8 cellular contexts compared by ENCODE assay signal in genomic region chr18:63365909-63366269, GRCh38. TPM values are rescaled to one million over a fixed set of nuclear protein-coding genes. Genes with fewer than 3 reads are reported as not detected.
DNase-seq lines count a peak whose midpoint lies in the region; ATAC-seq and TF ChIP-seq lines count a peak whose summit lies in the region.

No MANE protein-coding gene starts in this region.

- no peaks in the 10 kb centered on the region for H3K9me3 ChIP-seq in neutrophil

- H3K4me3 ChIP-seq in GM12875 (ENCODE audit: low read depth, low read length) (peak overlapping the region; percentile 91), epithelial cell of proximal tubule (ENCODE audit: low read depth, low read length) (peak overlapping the region; percentile 82), neutrophil (ENCODE audit: low read depth in 1 of 2, low read length in 1 of 2) (peak overlapping the region; percentile 87 to 88)

- no peak for ATAC-seq in HG03520 (IDR thresholded peaks at IDR 0.05; ENCODE audit: unreplicated experiment)

- TF ChIP-seq CTCF in 22Rv1 (IDR thresholded peaks at IDR 0.05) = no peak
- no peak for TF ChIP-seq CTCF in GM12875 (IDR thresholded peaks at IDR 0.05; ENCODE audit: borderline replicate concordance, insufficient read depth, low read depth, low read length)
- no peak for TF ChIP-seq CTCF in epithelial cell of proximal tubule (conservative IDR thresholded peaks at IDR 0.05; ENCODE audit: low read depth, low read length)
- TF ChIP-seq CTCF in neutrophil (IDR thresholded peaks at IDR 0.05) = no peak

- peaks cover 16 to 18% of the 10 kb centered on the region in 2 experiments for H3K4me1 ChIP-seq in neutrophil (ENCODE audit: control insufficient read depth in 1 of 2, insufficient read depth in 1 of 2, low read depth in 1 of 2, low read length in 1 of 2)

- DNase-seq in RPMI7951 (ENCODE audit: low read depth) (peak; percentile 10), epithelial cell of proximal tubule (ENCODE audit: low read depth) (no peak), amniotic stem cell (lab: John Stamatoyannopoulos, UW) (no peak)
- no peak for DNase-seq in activated effector memory CD4-positive, alpha-beta T cell treated with anti-CD3 and anti-CD28 coated beads, Interleukin-2, amount 50 U/mL, for 16 hours

- H3K27ac ChIP-seq in 22Rv1 = peak overlapping the region; percentile 95; the same call in 1 of the 2 replicates
- H3K27ac ChIP-seq in neutrophil = no peak overlapping the region

- H3K36me3 ChIP-seq in neutrophil = no peaks in the 10 kb centered on the region

- H3K27me3 ChIP-seq in neutrophil = peaks cover 31% of the 10 kb centered on the region

RNA-seq across cellular contexts. Expression of gene KDSR, which starts 1.1 kb away (rescaled TPM):
- 17.1 and 20.8 TPM in 2 replicates for total RNA-seq in RPMI7951 (2014; rRNA removed; shearing (Covaris generic))
- total RNA-seq in epithelial cell of proximal tubule = 25.4 and 38.3 TPM in 2 replicates

RNA-seq across cellular contexts. Expression of gene BCL2, which starts 46.3 kb away (rescaled TPM):
- 0.84 and 1.4 TPM in 2 replicates for total RNA-seq in RPMI7951 (2014; rRNA removed; shearing (Covaris generic))
- 3.0 and 4.7 TPM in 2 replicates for total RNA-seq in epithelial cell of proximal tubule

RNA-seq across cellular contexts. Expression of gene VPS4B, which starts 56.4 kb away (rescaled TPM):
- total RNA-seq in RPMI7951 (2014; rRNA removed; shearing (Covaris generic)) = 40.8 and 41.3 TPM in 2 replicates
- 32.1 and 42.9 TPM in 2 replicates for total RNA-seq in epithelial cell of proximal tubule
